ENCODE assay signal across 8 cellular contexts in genomic region chr1:156456625-156457465, GRCh38. TPM values are rescaled to one million over a fixed set of nuclear protein-coding genes. Genes with fewer than 3 reads are reported as not detected.
A peak's percentile ranks its signal among the peaks of the same experiment; 100 is the strongest.
DNase-seq lines count a peak whose midpoint lies in the region; ATAC-seq, FAIRE-seq and TF ChIP-seq lines count a peak whose summit lies in the region.

No MANE protein-coding gene starts in this region.

- no peaks in the 10 kb centered on the region for H3K36me3 ChIP-seq in CD4-positive, CD25-positive, alpha-beta regulatory T cell (ENCODE audit: control insufficient read depth, insufficient read depth, low read length)
- no peaks in the 10 kb centered on the region for H3K36me3 ChIP-seq in HepG2 (replicated peaks in 1 of 2; ENCODE audit: control insufficient read depth in 1 of 2, insufficient read depth in 2 of 2, low read length in 2 of 2)

- peak; percentile 87 for FAIRE-seq in HepG2 (lab: Jason Lieb, UNC)

- no peaks in the 10 kb centered on the region for H4K20me1 ChIP-seq in HepG2 (ENCODE audit: insufficient read depth, low read length)

- peak; percentile 93 to 97 (median 94) for DNase-seq in CD4-positive, CD25-positive, alpha-beta regulatory T cell
- peak; percentile 99 for DNase-seq in NCI-H774 (lab: John Stamatoyannopoulos, UW)
- peak; percentile 98 for DNase-seq in activated CD4-positive, alpha-beta T cell treated with anti-CD3 and anti-CD28 coated beads, Interleukin-2, amount 50 U/mL, for 48 hours
- peak; percentile 92 to 95 for DNase-seq in dermis microvascular lymphatic vessel endothelial cell (ENCODE audit: low read depth in 2 of 2)
- DNase-seq in HepG2 (ENCODE audit: low spot score): peak; percentile 96
- DNase-seq in stimulated activated CD4-positive, alpha-beta T cell treated with anti-CD3 and anti-CD28 coated beads, Interleukin-2, amount 100 ng/mL, for 48 hours: peak; percentile 94 to 95

- H3K79me2 ChIP-seq in HepG2 (ENCODE audit: insufficient read depth, low read length): no peaks in the 10 kb centered on the region

- peaks cover 14% of the 10 kb centered on the region for H3K4me1 ChIP-seq in CD4-positive, CD25-positive, alpha-beta regulatory T cell (ENCODE audit: control insufficient read depth, insufficient read depth, low read length, poor library complexity, severe bottlenecking)
- peaks cover 60% of the 10 kb centered on the region for H3K4me1 ChIP-seq in HepG2 (ENCODE audit: insufficient read depth, low read length)

- peak; percentile 60 to 64 for TF ChIP-seq POLR2A in HepG2 (IDR thresholded peaks at IDR 0.05; ENCODE audit: insufficient read depth in 1 of 2, low read depth in 2 of 2, low read length in 2 of 2)

- peak; percentile 3; the same call in 1 of the 2 replicates for TF ChIP-seq RAD21 in HepG2 (CRISPR knock-in tag; IDR thresholded peaks at IDR 0.05)

- no peak; a peak in 1 of 4 replicates for TF ChIP-seq EP300 in HepG2 (IDR thresholded peaks at IDR 0.05; ENCODE audit: low read depth in 2 of 2, low read length in 2 of 2)
- peak; percentile 46; the same call in 1 of the 2 replicates for TF ChIP-seq EP300 in HepG2 (CRISPR knock-in tag; IDR thresholded peaks at IDR 0.05; ENCODE audit: borderline replicate concordance)

- in situ Hi-C loops in HepG2 (cut with HindIII; ENCODE audit: extremely low pct_ligation_motif_present, low pct_unique_long_range_greater_than_20kb): loop anchor here (5.0 kb wide), 1 partner anchor 45 kb away; the partner anchor contains the start of gene MEF2D

- peak overlapping the region; percentile 78 for H3K9ac ChIP-seq in HepG2 (ENCODE audit: insufficient read depth, low read depth, low read length)

- POLR2A ChIA-PET in HepG2 (lab: Yijun Ruan, JAX): interaction anchor here (0.7 to 5.4 kb wide), 31 partner anchors 9 to 361 kb away, joined by 3 to 93 read pairs (median 4); partner anchors contain the start of genes CCT3, ISG20L2, MEF2D and METTL25B

- under 1% methylated on average over 33 of the region's 59 CpGs for WGBS in HepG2 (ENCODE audit: low lambda C conversion rate)

- peaks cover 3% of the 10 kb centered on the region for H3K36me3 Mint-ChIP-seq in CD4-positive, CD25-positive, alpha-beta regulatory T cell

- H3K4me2 ChIP-seq in HepG2 (ENCODE audit: low read depth, low read length): peak overlapping the region; percentile 98

- no peak overlapping the region for H2AFZ ChIP-seq in HepG2 (ENCODE audit: low read length)

- intact Hi-C loops in HepG2 (cut with micrococcal nuclease; ENCODE audit: unreplicated experiment): loop anchor here (1.0 kb wide), 3 partner anchors 14 to 127 kb away; no protein-coding TSS in a partner anchor

- TF ChIP-seq CTCF in HepG2 (CRISPR knock-in tag; IDR thresholded peaks at IDR 0.05): no peak

- peak overlapping the region; percentile 84 for H3K4me3 ChIP-seq in CD4-positive, CD25-positive, alpha-beta regulatory T cell (ENCODE audit: low read depth, low read length)
- H3K4me3 ChIP-seq in HepG2 (replicated peaks in 1 of 3; ENCODE audit: insufficient read depth in 1 of 3, low read depth in 2 of 3, low read length in 3 of 3): peak overlapping the region; percentile 54 to 75 (median 55); a peak in 5 of 6 replicates

- peak overlapping the region; percentile 99 for H3K27ac ChIP-seq in CD4-positive, CD25-positive, alpha-beta regulatory T cell (ENCODE audit: insufficient read depth, low read length, poor library complexity, severe bottlenecking)
- H3K27ac ChIP-seq in HepG2 (ENCODE audit: extremely low read length, insufficient read depth, low read length): peak overlapping the region; percentile 85

- CTCF ChIA-PET in HepG2 (lab: Yijun Ruan, JAX; ENCODE audit: low intra/inter-chr PET ratio, low total read pairs): interaction anchor here (1.2 to 2.0 kb wide), 4 partner anchors 23 to 152 kb away, joined by 3 to 7 read pairs (median 7); partner anchors contain the start of gene MEF2D

- H3K4me3 Mint-ChIP-seq in CD4-positive, CD25-positive, alpha-beta regulatory T cell: peak overlapping the region; percentile 90 to 94 (median 92)

- peaks cover 0 to 22% (median 13%) of the 10 kb centered on the region in 4 donors for H3K4me1 Mint-ChIP-seq in CD4-positive, CD25-positive, alpha-beta regulatory T cell

- no peaks in the 10 kb centered on the region for H3K9me3 ChIP-seq in CD4-positive, CD25-positive, alpha-beta regulatory T cell (ENCODE audit: control insufficient read depth in 2 of 2, low read length in 2 of 2)
- H3K9me3 ChIP-seq in HepG2 (ENCODE audit: low read length): no peaks in the 10 kb centered on the region

- H3K9me3 Mint-ChIP-seq in CD4-positive, CD25-positive, alpha-beta regulatory T cell: no peaks in the 10 kb centered on the region

- H3K27me3 ChIP-seq in CD4-positive, CD25-positive, alpha-beta regulatory T cell (ENCODE audit: control insufficient read depth, insufficient read depth, low read length): no peaks in the 10 kb centered on the region
- no peaks in the 10 kb centered on the region for H3K27me3 ChIP-seq in HepG2 (ENCODE audit: control insufficient read depth in 1 of 2, insufficient read depth in 2 of 2, low read length in 2 of 2)

- peak; percentile 84 to 88 for ATAC-seq in CD4-positive, CD25-positive, alpha-beta regulatory T cell (ENCODE audit: low read depth in 2 of 2)
- peak; percentile 71 for ATAC-seq in GM19438 (IDR thresholded peaks at IDR 0.05; ENCODE audit: low read depth, unreplicated experiment)
- ATAC-seq in HG03571 (IDR thresholded peaks at IDR 0.05; ENCODE audit: unreplicated experiment): peak; percentile 69
- ATAC-seq in HepG2: peak; percentile 91

- peak overlapping the region; percentile 98 to 100 (median 99) for H3K27ac Mint-ChIP-seq in CD4-positive, CD25-positive, alpha-beta regulatory T cell

- peaks cover 5% of the 10 kb centered on the region for H3K27me3 Mint-ChIP-seq in CD4-positive, CD25-positive, alpha-beta regulatory T cell

- TSS peak; percentile 99 for BruUV-seq in HepG2 (replicated peaks; lab: Mats Ljungman, UMichigan)

TF ChIP-seq in HepG2, 621 proteins besides CTCF, POLR2A, EP300 and RAD21 (continues in another document):
- TF ChIP-seq THYN1 (CRISPR knock-in tag; IDR thresholded peaks at IDR 0.05; ENCODE audit: borderline replicate concordance, low read depth) (no peak), PATZ1 (CRISPR knock-in tag; IDR thresholded peaks at IDR 0.05) (peak; percentile 70; the same call in 1 of the 2 replicates), KLF15 (CRISPR knock-in tag; IDR thresholded peaks at IDR 0.05; ENCODE audit: borderline replicate concordance) (no peak), HNRNPH1 (optimal IDR thresholded peaks at IDR 0.05; ENCODE audit: low read depth, low read length) (no peak), ZNF678 (CRISPR knock-in tag; IDR thresholded peaks at IDR 0.05) (peak; percentile 88; the same call in 1 of the 2 replicates), ZNF558 (CRISPR knock-in tag; IDR thresholded peaks at IDR 0.05; ENCODE audit: borderline replicate concordance) (no peak), ZMYM3 (CRISPR knock-in tag; IDR thresholded peaks at IDR 0.05) (no peak), RCOR2 (CRISPR knock-in tag; IDR thresholded peaks at IDR 0.05) (no peak), KLF6 (CRISPR knock-in tag; IDR thresholded peaks at IDR 0.05) (peak; percentile 86), NCOA5 (CRISPR knock-in tag; IDR thresholded peaks at IDR 0.05) (no peak), SAP130 (CRISPR knock-in tag; IDR thresholded peaks at IDR 0.05; ENCODE audit: low read depth) (peak; percentile 89)

RNA-seq across cellular contexts. Expression of gene MEF2D, which starts 43.7 kb away (rescaled TPM):
- 186 TPM for total RNA-seq in CD4-positive, CD25-positive, alpha-beta regulatory T cell
- polyA plus RNA-seq in CD4-positive, CD25-positive, alpha-beta regulatory T cell: 10 to 100 TPM in 1 of 4 donors, 1 to 10 TPM in 3; 4.6 to 11.5 (median 6.4) TPM
- total RNA-seq in dermis microvascular lymphatic vessel endothelial cell (4.1 and 9.4 TPM in 2 replicates), HepG2 (2016; rRNA removed; fragmentation: Illumina TruSeq; extraction: Trizol) (1.3 and 1.6 TPM in 2 replicates)
- 0.10 and 0.18 TPM in 2 replicates for total RNA-seq in HepG2 (2016; cell fraction: cytosol; rRNA removed; fragmentation: Illumina TruSeq; extraction: Trizol; ENCODE audit: low read depth)
- total RNA-seq in HepG2 (2016; cell fraction: insoluble cytoplasmic fraction; rRNA removed; fragmentation: Illumina TruSeq; extraction: Trizol): 0.94 and 1.4 TPM in 2 replicates
- total RNA-seq in HepG2 (2016; cell fraction: membrane; rRNA removed; fragmentation: Illumina TruSeq; extraction: Trizol): 0.86 and 1.1 TPM in 2 replicates
- 1.6 and 2.1 TPM in 2 replicates for total RNA-seq in HepG2 (2016; cell fraction: nucleus; rRNA removed; fragmentation: Illumina TruSeq; extraction: Trizol)
- 3.9 and 4.8 TPM in 2 replicates for polyA plus RNA-seq in HepG2 (2011; rRNA removed)
- polyA plus RNA-seq in HepG2 (2011; cell fraction: cytosol; rRNA removed): 3.4 and 4.5 TPM in 2 replicates
- polyA plus RNA-seq in HepG2 (2011; cell fraction: nucleus; rRNA removed): 16.7 and 19.0 TPM in 2 replicates
- polyA plus RNA-seq in HepG2 (2012): 7.2 and 7.9 TPM in 2 replicates
- 0.14 and 0.24 TPM in 2 replicates for polyA plus RNA-seq in HepG2 (2016; cell fraction: cytosol; fragmentation: Illumina TruSeq; extraction: Trizol; ENCODE audit: low read depth)
- polyA plus RNA-seq in HepG2 (2016; cell fraction: insoluble cytoplasmic fraction; fragmentation: Illumina TruSeq; extraction: Trizol; ENCODE audit: low read depth): 2.7 and 4.2 TPM in 2 replicates
- 0.64 and 0.70 TPM in 2 replicates for polyA plus RNA-seq in HepG2 (2016; cell fraction: membrane; fragmentation: Illumina TruSeq; extraction: Trizol; ENCODE audit: low read depth)
- 5.2 and 6.2 TPM in 2 replicates for polyA plus RNA-seq in HepG2 (2016; cell fraction: nucleus; fragmentation: Illumina TruSeq; extraction: Trizol; ENCODE audit: insufficient read depth, low read depth)
- polyA minus RNA-seq in HepG2 (2011; rRNA and poly(A)+ RNA removed; ENCODE audit: low replicate concordance): 6.9 and 12.7 TPM in 2 replicates
- polyA minus RNA-seq in HepG2 (2011; cell fraction: cytosol; rRNA and poly(A)+ RNA removed): 4.3 and 7.2 TPM in 2 replicates
- polyA minus RNA-seq in HepG2 (2011; cell fraction: nucleus; rRNA and poly(A)+ RNA removed): 5.4 and 6.3 TPM in 2 replicates

Comparison
In these comparisons a context has a peak if more than half of its experiments do, and no peak if none do; other contexts are left out.
1. Peak in every context shown above with its lines: DNase-seq, ATAC-seq, H3K4me3 ChIP-seq and H3K27ac ChIP-seq.
2. RNA of gene MEF2D, which starts 43.7 kb away (total RNA-seq): 186 TPM in CD4-positive, CD25-positive, alpha-beta regulatory T cell (single experiment); 4.1 to 9.4 TPM in dermis microvascular lymphatic vessel endothelial cell and 0.10 to 2.1 TPM in HepG2; every median in the first group is over 10 times any median in the second.